In genomic region chrX:119391279-119391678, GRCh38 we compare ENCODE assay signal across 11 cellular contexts. TPM values are rescaled to one million over a fixed set of nuclear protein-coding genes. Genes with fewer than 3 reads are reported as not detected.
DNase-seq lines count a peak whose midpoint lies in the region; ATAC-seq and TF ChIP-seq lines count a peak whose summit lies in the region.
"Had no signal": no experiment of that assay in that cellular context is flagged by ENCODE, and none has a peak within 500 bp of the region (broad histone marks: within the 10 kb centered on the region; RNA-seq: fewer than 3 reads in every experiment).

No MANE protein-coding gene starts in this region.

- TF ChIP-seq CTCF in AG09309 (IDR thresholded peaks at IDR 0.05; ENCODE audit: control insufficient read depth, insufficient read depth, low read depth, low read length, missing control alignments) (peak; percentile 47), GM12864 (IDR thresholded peaks at IDR 0.05; ENCODE audit: low read depth, low read length, missing control alignments) (peak; percentile 24), Panc1 (IDR thresholded peaks at IDR 0.05) (peak; percentile 63), fibroblast of villous mesenchyme (IDR thresholded peaks at IDR 0.05; ENCODE audit: insufficient read depth, low read depth, low read length) (peak; percentile 47), type B pancreatic cell (conservative IDR thresholded peaks at IDR 0.05) (no peak), endothelial cell (IDR thresholded peaks at IDR 0.05; ENCODE audit: unreplicated experiment) (no peak)

- H3K4me3 Mint-ChIP-seq in type B pancreatic cell (no peak overlapping the region), endothelial cell (ENCODE audit: unreplicated experiment) (no peak overlapping the region)

- 0 out of 2 replicates have a peak, but pooled peaks cover 2% of the 10 kb centered on the region for H3K4me1 ChIP-seq in Panc1 (ENCODE audit: control insufficient read depth, insufficient read depth, low read length)

- DNase-seq in AG09309 (ENCODE audit: low read depth) (no peak), GM12864 (ENCODE audit: low read depth) (no peak), Panc1 (ENCODE audit: low read depth, low spot score) (no peak), fibroblast of villous mesenchyme (ENCODE audit: low read depth) (peak; percentile 48), type B pancreatic cell (ENCODE audit: extremely low spot score, unreplicated experiment) (no peak), endothelial cell (ENCODE audit: low spot score) (no peak), SW480 (ENCODE audit: low spot score) (no peak)
- no peak for DNase-seq in stimulated activated CD4-positive, alpha-beta T cell treated with anti-CD3 and anti-CD28 coated beads, Interleukin-4, amount 100 ng/mL, for 4 hours
- DNase-seq: amygdala had no signal

- H3K9me3 Mint-ChIP-seq in type B pancreatic cell (peaks cover 14% of the 10 kb centered on the region), endothelial cell (ENCODE audit: unreplicated experiment) (no peaks in the 10 kb centered on the region)

- no TSS peak for BruUV-seq in Panc1 (replicated peaks; lab: Mats Ljungman, UMichigan)

- H3K36me3 Mint-ChIP-seq in type B pancreatic cell, result no peaks in the 10 kb centered on the region
- H3K36me3 Mint-ChIP-seq in endothelial cell (ENCODE audit: low read depth, unreplicated experiment), result no peaks in the 10 kb centered on the region

- H3K27me3 Mint-ChIP-seq in type B pancreatic cell, result no peaks in the 10 kb centered on the region
- H3K27me3 Mint-ChIP-seq in endothelial cell (ENCODE audit: unreplicated experiment), result no peaks in the 10 kb centered on the region

- ATAC-seq in Panc1, result peak; percentile 79

- intact Hi-C loops in Panc1 (cut with micrococcal nuclease; ENCODE audit: unreplicated experiment), result no loop called here

- H3K4me3 ChIP-seq in AG09309 (ENCODE audit: control insufficient read depth, low read depth, low read length) (no peak overlapping the region), GM12864 (ENCODE audit: low read depth, low read length) (no peak overlapping the region), Panc1 (ENCODE audit: low read depth in 2 of 2, low read length in 2 of 2) (no peak overlapping the region), fibroblast of villous mesenchyme (ENCODE audit: low read depth, low read length) (no peak overlapping the region)
- H3K4me3 ChIP-seq: SJSA1 had no signal

- CTCF ChIA-PET in Panc1 (lab: Charles Lee), result no interaction called here

- POLR2A ChIA-PET in Panc1 (lab: Charles Lee), result no interaction called here

- H3K4me1 Mint-ChIP-seq in type B pancreatic cell (ENCODE audit: unreplicated experiment), result peaks cover 9% of the 10 kb centered on the region
- H3K4me1 Mint-ChIP-seq in endothelial cell (ENCODE audit: unreplicated experiment), result peaks cover 4% of the 10 kb centered on the region

- no peaks in the 10 kb centered on the region for H3K9me3 ChIP-seq in Panc1 (ENCODE audit: control insufficient read depth, insufficient read depth, low read depth, low read length)
- H3K9me3 ChIP-seq: SJSA1 had no signal

- H3K27ac Mint-ChIP-seq in type B pancreatic cell, result no peak overlapping the region
- H3K27ac Mint-ChIP-seq in endothelial cell (ENCODE audit: unreplicated experiment), result no peak overlapping the region

- H3K27ac ChIP-seq in Panc1 (ENCODE audit: low read length), result no peak overlapping the region
- H3K27ac ChIP-seq: HL-60, SJSA1 had no signal

- H3K36me3 ChIP-seq in Panc1 (ENCODE audit: control insufficient read depth, insufficient read depth, low read length), result no peaks in the 10 kb centered on the region
- H3K36me3 ChIP-seq: SJSA1 had no signal

- H3K27me3 ChIP-seq in Panc1 (ENCODE audit: control insufficient read depth, insufficient read depth, low read length), result no peaks in the 10 kb centered on the region
- H3K27me3 ChIP-seq: SJSA1 had no signal

- in situ Hi-C loops in Panc1 (cut with HindIII; ENCODE audit: low pct_unique_long_range_greater_than_20kb, low sequenced_read_pairs), result no loop called here

RNA-seq across cellular contexts. Expression of gene SLC25A43, which starts 7.9 kb away (rescaled TPM):
- 35.5 TPM for total RNA-seq in Panc1 (2021; ENCODE audit: unreplicated experiment)
- polyA plus RNA-seq in Panc1 (2012; ENCODE audit: insufficient read length), result 39.1 TPM
- total RNA-seq in fibroblast of villous mesenchyme, result 17.4 and 22.0 TPM in 2 replicates
- 7.0 and 7.4 TPM in 2 replicates for total RNA-seq in type B pancreatic cell (ENCODE audit: low replicate concordance)
- 6.5 TPM for total RNA-seq in endothelial cell (ENCODE audit: unreplicated experiment)

Comparison
In these comparisons a context has a peak if more than half of its experiments do, and no peak if none do; other contexts are left out.
1. CTCF ChIP-seq: peak in AG09309 (single experiment), GM12864 (single experiment), Panc1 (single experiment) and fibroblast of villous mesenchyme (single experiment); none in type B pancreatic cell (single experiment) and endothelial cell (single experiment).